ENCODE assay signal across 15 cellular contexts in the genomic region with DNA sequence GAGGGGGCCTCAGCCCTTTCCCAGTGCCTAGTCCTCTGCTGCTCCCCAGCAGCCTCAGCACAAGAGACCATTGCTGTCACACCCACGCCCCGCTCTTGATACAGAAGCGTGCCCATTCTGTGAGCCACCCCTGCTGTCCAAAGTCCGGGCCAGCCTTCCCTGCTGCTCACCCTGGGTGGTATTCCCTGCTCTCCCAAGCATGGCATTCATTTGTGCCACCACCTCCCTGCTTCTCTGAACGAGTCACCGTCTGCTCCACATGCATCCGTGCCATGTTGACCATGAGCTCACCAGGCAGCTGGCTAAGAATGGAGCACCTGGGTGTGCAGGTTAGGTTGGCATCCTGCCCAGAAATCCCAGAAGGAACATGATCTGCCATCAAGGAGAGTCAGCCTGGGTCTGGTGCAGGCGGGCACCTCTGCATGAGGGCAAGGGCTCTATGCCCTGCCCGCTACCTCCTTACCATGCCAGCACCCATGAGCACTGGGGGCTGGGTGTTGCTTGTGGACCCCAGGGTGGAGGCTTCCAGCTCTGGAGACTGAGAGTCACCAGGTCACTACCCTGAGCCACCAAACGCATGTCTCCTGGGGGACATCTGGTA.
A peak's percentile ranks its signal among the peaks of the same experiment; 100 is the strongest.
DNase-seq lines count a peak whose midpoint lies in the region; ATAC-seq and TF ChIP-seq lines count a peak whose summit lies in the region.
"Had no signal": no experiment of that assay in that cellular context is flagged by ENCODE, and none has a peak within 500 bp of the region (broad histone marks: within the 10 kb centered on the region; RNA-seq: fewer than 3 reads in every experiment).

No MANE protein-coding gene starts in this region.

- DNase-seq in NCI-H524 (lab: John Stamatoyannopoulos, UW) = peak; percentile 41 to 63
- DNase-seq in NCI-H524 treated with DMSO at 0.1 percent for 48 hours (lab: John Stamatoyannopoulos, UW) = no peak
- DNase-seq in NCI-H2171 (lab: John Stamatoyannopoulos, UW) = peak; percentile 48
- peak; percentile 43 for DNase-seq in epithelial cell of prostate (ENCODE audit: low read depth, low spot score)
- peak; percentile 54 to 68 for DNase-seq in suprapubic skin (ENCODE audit: low spot score in 2 of 2)
- DNase-seq in T-helper 17 cell = no peak
- no peak for DNase-seq in activated T-cell treated with anti-CD3 and anti-CD28 coated beads, Interleukin-2, amount 50 U/mL, for 72 hours
- DNase-seq: activated CD4-positive, CD25-positive, alpha-beta regulatory T cell; activated T-cell treated with anti-CD3 and anti-CD28 coated beads, Interleukin-2, amount 50 U/mL, for 1 hour; aorta; effector memory CD4-positive, alpha-beta T cell; glutamatergic neuron; NCI-H446; trophoblast cell had no signal

- ATAC-seq in T-helper 17 cell (no peak), HG02885 (IDR thresholded peaks at IDR 0.05; ENCODE audit: poor library complexity, unreplicated experiment) (no peak)
- ATAC-seq in activated T-cell treated with anti-CD3 and anti-CD28 coated beads, Interleukin-2, amount 50 U/mL, for 72 hours (replicated peaks in 1 of 2) = no peak

- no peak overlapping the region for H3K27ac Mint-ChIP-seq in T-helper 17 cell
- H3K27ac Mint-ChIP-seq in activated T-cell treated with anti-CD3 and anti-CD28 coated beads, Interleukin-2, amount 50 U/mL, for 72 hours = no peak overlapping the region

- TF ChIP-seq EP300 in suprapubic skin (IDR thresholded peaks at IDR 0.05) = no peak

- H3K9me3 ChIP-seq in suprapubic skin (no peaks in the 10 kb centered on the region), T-helper 17 cell (ENCODE audit: control insufficient read depth, low read length, poor library complexity, severe bottlenecking) (no peaks in the 10 kb centered on the region)

- H3K4me3 Mint-ChIP-seq in T-helper 17 cell = no peak overlapping the region
- no peak overlapping the region for H3K4me3 Mint-ChIP-seq in activated T-cell treated with anti-CD3 and anti-CD28 coated beads, Interleukin-2, amount 50 U/mL, for 72 hours

- TF ChIP-seq POLR2A in suprapubic skin (IDR thresholded peaks at IDR 0.05) = no peak

- peaks cover 0 to 6% of the 10 kb centered on the region in 2 donors for H3K9me3 Mint-ChIP-seq in activated T-cell treated with anti-CD3 and anti-CD28 coated beads, Interleukin-2, amount 50 U/mL, for 72 hours

- 86% methylated on average over 3 of the region's 10 CpGs for WGBS in suprapubic skin

- H3K4me1 Mint-ChIP-seq in T-helper 17 cell = no peaks in the 10 kb centered on the region
- H3K4me1 Mint-ChIP-seq in activated T-cell treated with anti-CD3 and anti-CD28 coated beads, Interleukin-2, amount 50 U/mL, for 72 hours (ENCODE audit: low read depth) = no peaks in the 10 kb centered on the region

- peaks cover 8% of the 10 kb centered on the region for H3K4me1 ChIP-seq in suprapubic skin

- TF ChIP-seq CTCF in suprapubic skin (IDR thresholded peaks at IDR 0.05) = no peak

- H3K27me3 Mint-ChIP-seq in T-helper 17 cell = peaks cover 22% of the 10 kb centered on the region
- peaks cover 1% of the 10 kb centered on the region for H3K27me3 Mint-ChIP-seq in activated T-cell treated with anti-CD3 and anti-CD28 coated beads, Interleukin-2, amount 50 U/mL, for 72 hours (ENCODE audit: low read depth)

- peaks cover 16% of the 10 kb centered on the region for H3K27me3 ChIP-seq in suprapubic skin

- H3K36me3 Mint-ChIP-seq in T-helper 17 cell (ENCODE audit: low read depth) = no peaks in the 10 kb centered on the region
- no peaks in the 10 kb centered on the region for H3K36me3 Mint-ChIP-seq in activated T-cell treated with anti-CD3 and anti-CD28 coated beads, Interleukin-2, amount 50 U/mL, for 72 hours (ENCODE audit: insufficient read depth in 2 of 2)

- no peaks in the 10 kb centered on the region for H3K36me3 ChIP-seq in suprapubic skin

- H3K4me3 ChIP-seq in suprapubic skin = no peak overlapping the region

- H3K27ac ChIP-seq in epithelial cell of prostate = peak overlapping the region; percentile 34
- no peak overlapping the region for H3K27ac ChIP-seq in suprapubic skin

Comparison
In these comparisons a context has a peak if more than half of its experiments do, and no peak if none do; other contexts are left out.
1. DNase-seq: peak in NCI-H524 (2 of 2), NCI-H2171 (single experiment), epithelial cell of prostate (single experiment) and suprapubic skin (2 of 2); none in NCI-H524 treated with DMSO at 0.1 percent for 48 hours (single experiment), T-helper 17 cell (0 of 3) and activated T-cell treated with anti-CD3 and anti-CD28 coated beads, Interleukin-2, amount 50 U/mL, for 72 hours (0 of 2).